In the genomic region with DNA sequence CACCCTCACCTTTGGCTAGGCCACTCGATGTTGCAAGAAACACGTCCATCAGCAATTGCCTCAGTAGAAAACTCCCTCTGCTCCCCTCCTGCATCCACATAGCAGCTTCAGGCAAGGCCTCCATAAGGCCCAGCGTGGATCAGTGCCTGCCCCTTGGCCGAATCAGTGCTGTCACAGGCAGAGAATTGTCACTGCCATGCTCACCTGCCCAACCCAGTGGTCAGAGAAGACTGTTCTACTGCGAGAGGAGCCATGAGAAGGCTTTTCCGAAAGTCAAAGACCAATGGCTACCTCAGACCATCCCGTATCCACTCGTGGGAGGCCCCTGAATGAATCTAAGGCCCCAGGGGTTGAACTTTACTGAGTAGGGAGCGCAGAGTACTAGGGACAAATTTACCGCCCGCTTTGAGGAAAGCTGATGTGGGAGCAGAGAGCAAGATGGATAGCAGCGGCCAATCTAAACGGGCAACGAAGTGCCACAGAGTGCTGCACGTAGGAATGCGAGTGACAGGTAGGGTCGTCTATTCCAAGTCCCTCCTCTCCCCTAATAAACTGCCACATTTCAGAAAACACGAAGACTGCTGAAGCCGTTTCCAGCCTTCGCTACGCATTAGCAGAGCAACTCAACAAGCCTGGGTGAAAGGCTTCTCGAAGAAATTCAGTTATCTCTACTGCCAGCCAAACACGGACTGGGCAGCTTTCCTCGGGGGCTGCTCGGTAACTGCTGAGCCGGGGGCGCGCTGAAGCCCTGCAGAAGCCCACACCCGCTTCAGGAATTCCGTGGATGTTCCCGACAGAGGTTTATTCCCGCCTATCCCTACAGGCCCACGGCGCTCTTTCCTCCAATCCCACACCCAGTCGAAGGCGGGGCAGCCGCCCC, we compare ENCODE assay signal across 8 cellular contexts. TPM values are rescaled to one million over a fixed set of nuclear protein-coding genes. Genes with fewer than 3 reads are reported as not detected.
DNase-seq lines count a peak whose midpoint lies in the region; ATAC-seq, FAIRE-seq and TF ChIP-seq lines count a peak whose summit lies in the region.

No MANE protein-coding gene starts in this region.

- peak overlapping the region; percentile 95 to 98 (median 96) for H3K27ac Mint-ChIP-seq in CD4-positive, alpha-beta memory T cell

- H3K27me3 Mint-ChIP-seq in CD4-positive, alpha-beta memory T cell = peaks cover 5% of the 10 kb centered on the region in 2 donors

- no peak for TF ChIP-seq CTCF in H1 (IDR thresholded peaks at IDR 0.05; ENCODE audit: control extremely low read depth in 1 of 3, insufficient read depth in 1 of 3, low read depth in 1 of 3, low read length in 3 of 3)
- no peak for TF ChIP-seq CTCF in mucosa of descending colon (IDR thresholded peaks at IDR 0.05)
- no peak for TF ChIP-seq CTCF in uterus (IDR thresholded peaks at IDR 0.05)

- H2BK15ac ChIP-seq in H1 (ENCODE audit: low read length) = no peak overlapping the region

- ATAC-seq in HG03039 (IDR thresholded peaks at IDR 0.05; ENCODE audit: unreplicated experiment) (peak; percentile 13), mucosa of descending colon (peak; percentile 81), HG02623 (IDR thresholded peaks at IDR 0.05; ENCODE audit: unreplicated experiment) (no peak)

- no peak overlapping the region for H3K14ac ChIP-seq in H1 (ENCODE audit: insufficient read length)

- H4K8ac ChIP-seq in H1 (ENCODE audit: extremely low read depth, insufficient read depth, low read length) = peak overlapping the region; percentile 99

- peak overlapping the region; percentile 86 for H3K4me3 ChIP-seq in CD4-positive, alpha-beta memory T cell (ENCODE audit: low read length in 2 of 2)
- peak overlapping the region; percentile 71 for H3K4me3 ChIP-seq in SJCRH30
- H3K4me3 ChIP-seq in H1 (ENCODE audit: extremely low read depth in 1 of 4, insufficient read depth in 2 of 4, low read depth in 3 of 4, low read length in 4 of 4) = peak overlapping the region; percentile 64 to 92 (median 80)
- peak overlapping the region; percentile 67 for H3K4me3 ChIP-seq in mucosa of descending colon
- H3K4me3 ChIP-seq in uterus = peak overlapping the region; percentile 92 to 95

- POLR2A ChIA-PET in CD4-positive, alpha-beta memory T cell (lab: Charles Lee; ENCODE audit: partially characterized antibody) = interaction anchor here (0.6 to 1.3 kb wide), 4 partner anchors 13 to 337 kb away, joined by 3 to 5 read pairs (median 3); a partner anchor contains a TSS
- POLR2A ChIA-PET in H1 (lab: Charles Lee; ENCODE audit: partially characterized antibody) = interaction anchor here (1.1 to 1.7 kb wide), 4 partner anchors 10 to 107 kb away, joined by 3 to 6 read pairs (median 3); no protein-coding TSS in a partner anchor

- H3K27me3 ChIP-seq in CD4-positive, alpha-beta memory T cell (ENCODE audit: insufficient read depth, low read length) = no peaks in the 10 kb centered on the region
- H3K27me3 ChIP-seq in SJCRH30 (no peaks in the 10 kb centered on the region), H1 (replicated peaks in 1 of 4; ENCODE audit: control insufficient read depth in 3 of 4, extremely low read depth in 1 of 4, insufficient read depth in 3 of 4, low read length in 3 of 4) (no peaks in the 10 kb centered on the region), uterus (no peaks in the 10 kb centered on the region)

- H3K56ac ChIP-seq in H1 (replicated peaks; ENCODE audit: insufficient read length, low read depth, low read length) = no peak overlapping the region

- no peak overlapping the region for H3K23ac ChIP-seq in H1 (ENCODE audit: insufficient read length)

- H3K4me1 ChIP-seq in CD4-positive, alpha-beta memory T cell (ENCODE audit: insufficient read depth, low read length) = peaks cover 24% of the 10 kb centered on the region
- H3K4me1 ChIP-seq in SJCRH30 (no peaks in the 10 kb centered on the region), H1 (replicated peaks in 1 of 4; ENCODE audit: control insufficient read depth in 3 of 4, insufficient read depth in 4 of 4, low read length in 3 of 4) (peaks cover 0 to 6% (median 3%) of the 10 kb centered on the region in 4 experiments; a peak in 4 of 7 replicates), mucosa of descending colon (ENCODE audit: low read depth) (peaks cover 5% of the 10 kb centered on the region), uterus (no peaks in the 10 kb centered on the region)

- no peaks in the 10 kb centered on the region for H4K20me1 ChIP-seq in H1 (replicated peaks in 1 of 2; ENCODE audit: control insufficient read depth in 1 of 2, insufficient read depth in 2 of 2, low read length in 2 of 2)

- peak overlapping the region; percentile 45 for H4K91ac ChIP-seq in H1 (replicated peaks; ENCODE audit: insufficient read length, low read length)

- no peak overlapping the region; the same call in 1 of the 2 replicates for H2AK5ac ChIP-seq in H1 (ENCODE audit: low read depth, low read length)

- 0 out of 2 replicates have a peak overlapping the region, but pooled peaks have one; percentile 48 for H2BK20ac ChIP-seq in H1 (ENCODE audit: low read length)

- H3K36me3 ChIP-seq in CD4-positive, alpha-beta memory T cell (ENCODE audit: insufficient read depth, low read length) = no peaks in the 10 kb centered on the region
- no peaks in the 10 kb centered on the region for H3K36me3 ChIP-seq in SJCRH30
- no peaks in the 10 kb centered on the region; a peak in 1 of 8 replicates for H3K36me3 ChIP-seq in H1 (ENCODE audit: control insufficient read depth in 2 of 4, insufficient read depth in 4 of 4, low read length in 3 of 4)
- no peaks in the 10 kb centered on the region for H3K36me3 ChIP-seq in mucosa of descending colon (ENCODE audit: low read depth)
- H3K36me3 ChIP-seq in uterus = no peaks in the 10 kb centered on the region

- intact Hi-C loops in CD4-positive, alpha-beta memory T cell (cut with micrococcal nuclease) = loop anchor here (2.0 to 10.0 kb wide), 4 partner anchors 138 to 860 kb away; a partner anchor contains a TSS
- intact Hi-C loops in mucosa of descending colon (cut with DNase I, micrococcal nuclease) (no loop called here), uterus (cut with DNase I; ENCODE audit: low total_unique reads) (no loop called here)

- no peak for TF ChIP-seq EP300 in H1 (IDR thresholded peaks at IDR 0.05; ENCODE audit: borderline replicate concordance in 1 of 2, low read depth in 2 of 2, low read length in 2 of 2)

- H2BK5ac ChIP-seq in H1 (ENCODE audit: low read depth, low read length) = peak overlapping the region; percentile 96; the same call in 1 of the 2 replicates

- peak overlapping the region; percentile 62; the same call in 1 of the 2 replicates for H2BK12ac ChIP-seq in H1 (ENCODE audit: low read depth, low read length)

- peak overlapping the region; percentile 79 for H3K27ac ChIP-seq in CD4-positive, alpha-beta memory T cell (ENCODE audit: low read depth, low read length)
- peak overlapping the region; percentile 66 for H3K27ac ChIP-seq in SJCRH30
- H3K27ac ChIP-seq in H1 (ENCODE audit: low read depth, low read length) = peak overlapping the region; percentile 92
- peak overlapping the region; percentile 96 for H3K27ac ChIP-seq in uterus

- peaks cover 8% of the 10 kb centered on the region for H3K23me2 ChIP-seq in H1 (ENCODE audit: low read depth, low read length)

- no peak; a peak in 1 of 4 replicates for TF ChIP-seq RAD21 in H1 (IDR thresholded peaks at IDR 0.05 in 1 of 2, conservative IDR thresholded peaks at IDR 0.05 in 1 of 2; ENCODE audit: low read depth in 2 of 2, low read length in 2 of 2)

- H3K4me1 Mint-ChIP-seq in CD4-positive, alpha-beta memory T cell = peaks cover 20 to 39% (median 28%) of the 10 kb centered on the region in 4 donors

- H2BK120ac ChIP-seq in H1 (replicated peaks; ENCODE audit: low read depth, low read length) = no peak overlapping the region

- DNase-seq in CD4-positive, alpha-beta memory T cell = no peak
- peak; percentile 74 to 78 for DNase-seq in SJCRH30
- DNase-seq in H1 (ENCODE audit: low read depth in 1 of 2, low spot score in 2 of 2) = peak in 1 of 2 experiments; percentile 48
- DNase-seq in mucosa of descending colon = peak in 2 of 3 donors; percentile 47 to 91
- DNase-seq in uterus = peak in 1 of 2 donors; percentile 14
- DNase-seq in effector CD8-positive, alpha-beta T cell (lab: John Stamatoyannopoulos, UW) = no peak

- peak overlapping the region; percentile 94 to 99 (median 98) for H3K4me3 Mint-ChIP-seq in CD4-positive, alpha-beta memory T cell

- peak overlapping the region; percentile 16 for H3K4ac ChIP-seq in H1 (replicated peaks; ENCODE audit: insufficient read length, low read depth, low read length)

- H3K18ac ChIP-seq in H1 (ENCODE audit: extremely low read depth, low read length) = peak overlapping the region; percentile 91; the same call in 1 of the 2 replicates

- H3K9me3 ChIP-seq in CD4-positive, alpha-beta memory T cell (ENCODE audit: control insufficient read depth in 1 of 2, low read length in 2 of 2) = no peaks in the 10 kb centered on the region
- no peaks in the 10 kb centered on the region for H3K9me3 ChIP-seq in SJCRH30 (replicated peaks)
- H3K9me3 ChIP-seq in H1 (ENCODE audit: insufficient read depth in 2 of 2, low read depth in 1 of 2, low read length in 1 of 2) = no peaks in the 10 kb centered on the region
- no peaks in the 10 kb centered on the region for H3K9me3 ChIP-seq in mucosa of descending colon
- no peaks in the 10 kb centered on the region for H3K9me3 ChIP-seq in uterus

- TF ChIP-seq POLR2A in H1 (IDR thresholded peaks at IDR 0.05; ENCODE audit: control extremely low read depth in 1 of 2, low read depth in 2 of 2, low read length in 2 of 2) (no peak), uterus (IDR thresholded peaks at IDR 0.05) (no peak)

- WGBS in H1 (ENCODE audit: extremely low coverage in 1 of 2, insufficient coverage in 1 of 2, insufficient read length in 1 of 2, insufficient replicate concordance in 2 of 2, low coverage in 1 of 2, low lambda C conversion rate in 2 of 2, missing lambda C conversion rate in 1 of 2), 2 experiments = 28% methylated on average over 37 of the region's 37 CpGs; no CpG with 5 or more reads in 1 of the 2 experiments

- peak overlapping the region; percentile 41 for H4K5ac ChIP-seq in H1 (ENCODE audit: insufficient read length, low read depth, low read length)

- H3K36me3 Mint-ChIP-seq in CD4-positive, alpha-beta memory T cell = peaks cover 13 to 22% of the 10 kb centered on the region in 2 donors

- peaks cover 4 to 35% of the 10 kb centered on the region in 2 experiments; a peak in 3 of 4 replicates for H3K79me2 ChIP-seq in H1 (ENCODE audit: control insufficient read depth in 1 of 2, insufficient read depth in 2 of 2, low read length in 2 of 2)

- CTCF ChIA-PET in CD4-positive, alpha-beta memory T cell (lab: Charles Lee; ENCODE audit: partially characterized antibody) = interaction anchor here (1.9 kb wide), 1 partner anchor 10 kb away, joined by 4 read pairs; no protein-coding TSS in a partner anchor
- CTCF ChIA-PET in H1 (lab: Charles Lee; ENCODE audit: partially characterized antibody) = interaction anchor here (1.0 to 1.4 kb wide), 4 partner anchors 17 to 110 kb away, joined by 3 to 4 read pairs (median 4); no protein-coding TSS in a partner anchor

- H2AFZ ChIP-seq in H1 (ENCODE audit: low read length) = peak overlapping the region; percentile 79

- peak overlapping the region; percentile 67 to 95 (median 82) for H3K9ac ChIP-seq in H1 (replicated peaks in 1 of 4; ENCODE audit: extremely low read depth in 1 of 4, low read depth in 3 of 4, low read length in 3 of 4)

- peaks cover 0 to 8% (median 4%) of the 10 kb centered on the region in 8 donors for H3K9me3 Mint-ChIP-seq in CD4-positive, alpha-beta memory T cell

- FAIRE-seq in H1 (lab: Jason Lieb, UNC) = no peak

- no peaks in the 10 kb centered on the region for H3K79me1 ChIP-seq in H1 (ENCODE audit: low read depth, low read length)

- H3K4me2 ChIP-seq in H1 (ENCODE audit: insufficient read depth in 1 of 2, low read depth in 2 of 2, low read length in 2 of 2) = peak overlapping the region; percentile 79 to 94

RNA-seq across cellular contexts. Expression of a gene that starts 1.0 kb away (rescaled TPM):
- total RNA-seq in CD4-positive, alpha-beta memory T cell = 10 to 100 TPM; 44.9 to 49.9 TPM
- polyA plus RNA-seq in CD4-positive, alpha-beta memory T cell = 10 to 100 TPM; 33.9 to 48.8 TPM
- total RNA-seq in SJCRH30 (2014; rRNA removed; shearing (Covaris generic)) = 29.7 and 34.7 TPM in 2 replicates
- 64.7 and 67.8 TPM in 2 replicates for total RNA-seq in H1 (2021; fragmentation: NEBNext Ultra II Directional; extraction: Animal tissue kit (Norgen Biotek cat#: 25700))
- polyA plus RNA-seq in H1 (2011; rRNA removed) = 40.3 and 42.8 TPM in 2 replicates
- polyA plus RNA-seq in H1 (2011; cell fraction: cytosol; rRNA removed) = 46.5 TPM
- polyA plus RNA-seq in H1 (2011; cell fraction: nucleus; rRNA removed) = 43.6 TPM
- 34.3 to 48.0 TPM (median 38.9 TPM) in 4 replicates for polyA plus RNA-seq in H1 (2012, experiment 1 of 2)
- polyA plus RNA-seq in H1 (2012, experiment 2 of 2) = 8.3 TPM
- 90.1 TPM for polyA plus RNA-seq in H1 (2013, experiment 1 of 2)
- 95.5 TPM for polyA plus RNA-seq in H1 (2013, experiment 2 of 2)
- polyA minus RNA-seq in H1 (2011; rRNA and poly(A)+ RNA removed) = 24.6 and 32.4 TPM in 2 replicates
- polyA minus RNA-seq in H1 (2011; cell fraction: cytosol; rRNA and poly(A)+ RNA removed) = 27.4 TPM
- 31.5 TPM for polyA minus RNA-seq in H1 (2011; cell fraction: nucleus; rRNA and poly(A)+ RNA removed)
- total RNA-seq in mucosa of descending colon = 10 to 100 TPM; 51.1 to 80.3 (median 51.1) TPM
- 10 to 100 TPM; 18.8 to 67.8 (median 30.0) TPM for total RNA-seq in uterus

Comparison
In these comparisons a context has a peak if more than half of its experiments do, and no peak if none do; other contexts are left out.
1. DNase-seq: peak in SJCRH30 (2 of 2) and mucosa of descending colon (2 of 3); none in CD4-positive, alpha-beta memory T cell (0 of 5) and effector CD8-positive, alpha-beta T cell (single experiment).
2. Peak in every context shown above with its lines, with median percentiles within 50 percentile points of each other: H3K27ac ChIP-seq and H3K4me3 ChIP-seq.